In the genomic region with DNA sequence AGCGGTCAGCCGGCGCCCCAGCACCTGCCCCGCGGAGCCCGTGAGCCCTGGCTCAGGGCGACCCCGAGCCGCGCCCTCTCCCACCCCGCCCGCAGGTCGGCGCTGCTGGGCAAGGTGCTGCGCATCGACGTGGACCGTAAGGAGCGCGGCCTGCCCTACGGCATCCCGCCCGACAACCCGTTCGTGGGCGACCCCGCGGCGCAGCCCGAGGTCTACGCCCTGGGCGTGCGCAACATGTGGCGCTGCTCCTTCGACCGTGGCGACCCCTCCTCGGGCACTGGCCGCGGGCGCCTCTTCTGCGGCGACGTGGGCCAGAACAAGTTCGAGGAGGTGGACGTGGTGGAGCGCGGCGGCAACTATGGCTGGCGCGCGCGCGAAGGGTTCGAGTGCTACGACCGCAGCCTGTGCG, we compare ENCODE assay signal across 15 cellular contexts. TPM values are rescaled to one million over a fixed set of nuclear protein-coding genes. Genes with fewer than 3 reads are reported as not detected.
DNase-seq lines count a peak whose midpoint lies in the region; ATAC-seq and TF ChIP-seq lines count a peak whose summit lies in the region.
"Had no signal": no experiment of that assay in that cellular context is flagged by ENCODE, and none has a peak within 500 bp of the region (broad histone marks: within the 10 kb centered on the region; RNA-seq: fewer than 3 reads in every experiment).

No MANE protein-coding gene starts in this region.

- H3K36me3 Mint-ChIP-seq in activated naive CD4-positive, alpha-beta T cell treated with anti-CD3 and anti-CD28 coated beads, Interleukin-2, amount 10 ng/mL, durations not matched to agents 7 days and 5 days, result no peaks in the 10 kb centered on the region
- no peaks in the 10 kb centered on the region for H3K36me3 Mint-ChIP-seq in activated CD8-positive, alpha-beta T cell treated with anti-CD3 and anti-CD28 coated beads, Interleukin-2, amount 10 ng/mL, durations not matched to agents 7 days and 5 days (ENCODE audit: low read depth)

- no peak overlapping the region for H3K4me3 Mint-ChIP-seq in activated naive CD4-positive, alpha-beta T cell treated with anti-CD3 and anti-CD28 coated beads, Interleukin-2, amount 10 ng/mL, durations not matched to agents 7 days and 5 days
- no peak overlapping the region for H3K4me3 Mint-ChIP-seq in activated CD8-positive, alpha-beta T cell treated with anti-CD3 and anti-CD28 coated beads, Interleukin-2, amount 10 ng/mL, durations not matched to agents 7 days and 5 days
- H3K4me3 Mint-ChIP-seq: activated B cell treated with CpG ODN at 0.5 μM for 24 hours had no signal

- CTCF ChIA-PET in activated naive CD4-positive, alpha-beta T cell treated with anti-CD3 and anti-CD28 coated beads, Interleukin-2, amount 10 ng/mL, durations not matched to agents 7 days and 5 days (lab: Charles Lee), result no interaction called here
- CTCF ChIA-PET in activated CD8-positive, alpha-beta T cell treated with anti-CD3 and anti-CD28 coated beads, Interleukin-2, amount 10 ng/mL, durations not matched to agents 7 days and 5 days (lab: Charles Lee), result interaction anchor here (1.1 kb wide), 1 partner anchor 288 kb away, joined by 3 read pairs; no protein-coding TSS in a partner anchor

- H3K4me3 ChIP-seq in upper lobe of right lung, result no peak overlapping the region

- ATAC-seq in activated CD8-positive, alpha-beta T cell treated with anti-CD3 and anti-CD28 coated beads, Interleukin-2, amount 10 ng/mL, durations not matched to agents 7 days and 5 days, result peak; percentile 49
- peak; percentile 73 for ATAC-seq in upper lobe of right lung
- no peak for ATAC-seq in HG02981 (IDR thresholded peaks at IDR 0.05; ENCODE audit: unreplicated experiment)
- ATAC-seq in GM21515 (IDR thresholded peaks at IDR 0.05; ENCODE audit: unreplicated experiment), result no peak
- ATAC-seq: Panc1 had no signal

- peak; percentile 20 for TF ChIP-seq CTCF in upper lobe of right lung (IDR thresholded peaks at IDR 0.05)

- POLR2A ChIA-PET in activated CD8-positive, alpha-beta T cell treated with anti-CD3 and anti-CD28 coated beads, Interleukin-2, amount 10 ng/mL, durations not matched to agents 7 days and 5 days (lab: Charles Lee), result interaction anchor here (1.4 kb wide), 1 partner anchor 54 kb away, joined by 5 read pairs; no protein-coding TSS in a partner anchor

- H3K4me1 ChIP-seq in upper lobe of right lung, result no peaks in the 10 kb centered on the region

- H3K27me3 Mint-ChIP-seq in activated naive CD4-positive, alpha-beta T cell treated with anti-CD3 and anti-CD28 coated beads, Interleukin-2, amount 10 ng/mL, durations not matched to agents 7 days and 5 days, result peaks cover 89% of the 10 kb centered on the region
- peaks cover 46% of the 10 kb centered on the region for H3K27me3 Mint-ChIP-seq in activated CD8-positive, alpha-beta T cell treated with anti-CD3 and anti-CD28 coated beads, Interleukin-2, amount 10 ng/mL, durations not matched to agents 7 days and 5 days (ENCODE audit: low read depth)

- peak; percentile 6 for DNase-seq in activated naive CD4-positive, alpha-beta T cell treated with Interleukin-2 at 50 U/mL for 16 hours
- DNase-seq in activated naive CD4-positive, alpha-beta T cell treated with anti-CD3 and anti-CD28 coated beads, Interleukin-2, amount 10 ng/mL, durations not matched to agents 7 days and 5 days, result no peak
- DNase-seq in activated CD8-positive, alpha-beta T cell treated with anti-CD3 and anti-CD28 coated beads, Interleukin-2, amount 10 ng/mL, durations not matched to agents 7 days and 5 days, result no peak
- DNase-seq in iPS-NIHi11 (ENCODE audit: low spot score) (peak; percentile 71), upper lobe of right lung (no peak), HuH-7 (ENCODE audit: low spot score) (no peak)
- DNase-seq: activated B cell treated with CpG ODN at 0.5 μM for 24 hours, KG1, NCI-H1417, NCI-H510A, occipital lobe, SW 1271 had no signal

- H3K4me1 Mint-ChIP-seq in activated naive CD4-positive, alpha-beta T cell treated with anti-CD3 and anti-CD28 coated beads, Interleukin-2, amount 10 ng/mL, durations not matched to agents 7 days and 5 days, result no peaks in the 10 kb centered on the region
- H3K4me1 Mint-ChIP-seq in activated CD8-positive, alpha-beta T cell treated with anti-CD3 and anti-CD28 coated beads, Interleukin-2, amount 10 ng/mL, durations not matched to agents 7 days and 5 days (ENCODE audit: low read depth), result no peaks in the 10 kb centered on the region

- H3K36me3 ChIP-seq in upper lobe of right lung, result no peaks in the 10 kb centered on the region

- peaks cover 18% of the 10 kb centered on the region for H3K27me3 ChIP-seq in upper lobe of right lung

- H3K9me3 ChIP-seq in upper lobe of right lung, result no peaks in the 10 kb centered on the region

- intact Hi-C loops in upper lobe of right lung (cut with DNase I), result no loop called here

- no peak overlapping the region for H3K27ac ChIP-seq in upper lobe of right lung

- no peaks in the 10 kb centered on the region for H3K9me3 Mint-ChIP-seq in activated naive CD4-positive, alpha-beta T cell treated with anti-CD3 and anti-CD28 coated beads, Interleukin-2, amount 10 ng/mL, durations not matched to agents 7 days and 5 days
- H3K9me3 Mint-ChIP-seq in activated CD8-positive, alpha-beta T cell treated with anti-CD3 and anti-CD28 coated beads, Interleukin-2, amount 10 ng/mL, durations not matched to agents 7 days and 5 days (ENCODE audit: insufficient read depth), result no peaks in the 10 kb centered on the region
- H3K9me3 Mint-ChIP-seq: activated B cell treated with CpG ODN at 0.5 μM for 24 hours had no signal

- H3K27ac Mint-ChIP-seq in activated naive CD4-positive, alpha-beta T cell treated with anti-CD3 and anti-CD28 coated beads, Interleukin-2, amount 10 ng/mL, durations not matched to agents 7 days and 5 days, result no peak overlapping the region
- H3K27ac Mint-ChIP-seq in activated CD8-positive, alpha-beta T cell treated with anti-CD3 and anti-CD28 coated beads, Interleukin-2, amount 10 ng/mL, durations not matched to agents 7 days and 5 days, result no peak overlapping the region
- H3K27ac Mint-ChIP-seq: activated B cell treated with CpG ODN at 0.5 μM for 24 hours had no signal

RNA-seq across cellular contexts. Expression of gene HHIPL1, which starts 14.4 kb away (rescaled TPM):
- not detected for total RNA-seq in activated CD8-positive, alpha-beta T cell treated with anti-CD3 and anti-CD28 coated beads, Interleukin-2, amount 10 ng/mL, durations not matched to agents 7 days and 5 days
- 1.6 TPM for total RNA-seq in upper lobe of right lung
- total RNA-seq: activated B cell treated with CpG ODN at 0.5 μM for 24 hours had no signal

RNA-seq across cellular contexts. Expression of gene CYP46A1, which starts 24.8 kb away (rescaled TPM):
- not detected for total RNA-seq in activated CD8-positive, alpha-beta T cell treated with anti-CD3 and anti-CD28 coated beads, Interleukin-2, amount 10 ng/mL, durations not matched to agents 7 days and 5 days
- total RNA-seq in upper lobe of right lung, result 1.3 TPM
- total RNA-seq: activated B cell treated with CpG ODN at 0.5 μM for 24 hours had no signal

RNA-seq across cellular contexts. Expression of gene CCDC85C, which starts 55.3 kb away (rescaled TPM):
- total RNA-seq in activated CD8-positive, alpha-beta T cell treated with anti-CD3 and anti-CD28 coated beads, Interleukin-2, amount 10 ng/mL, durations not matched to agents 7 days and 5 days, result 1 to 10 TPM; 7.5 to 8.9 TPM
- 22.6 TPM for total RNA-seq in upper lobe of right lung

Comparison
In these comparisons a context has a peak if more than half of its experiments do, and no peak if none do; other contexts are left out.
1. DNase-seq: peak in activated naive CD4-positive, alpha-beta T cell treated with Interleukin-2 at 50 U/mL for 16 hours (single experiment) and iPS-NIHi11 (single experiment); none in activated naive CD4-positive, alpha-beta T cell treated with anti-CD3 and anti-CD28 coated beads, Interleukin-2, amount 10 ng/mL, durations not matched to agents 7 days and 5 days (single experiment), activated CD8-positive, alpha-beta T cell treated with anti-CD3 and anti-CD28 coated beads, Interleukin-2, amount 10 ng/mL, durations not matched to agents 7 days and 5 days (single experiment), upper lobe of right lung (single experiment) and HuH-7 (single experiment).
2. ATAC-seq: peak in activated CD8-positive, alpha-beta T cell treated with anti-CD3 and anti-CD28 coated beads, Interleukin-2, amount 10 ng/mL, durations not matched to agents 7 days and 5 days (single experiment) and upper lobe of right lung (single experiment); none in HG02981 (single experiment) and GM21515 (single experiment).